18 cellular contexts compared by ENCODE assay signal in genomic region chr3:32540899-32541298, GRCh38. TPM values are rescaled to one million over a fixed set of nuclear protein-coding genes. Genes with fewer than 3 reads are reported as not detected.
DNase-seq lines count a peak whose midpoint lies in the region; ATAC-seq, FAIRE-seq and TF ChIP-seq lines count a peak whose summit lies in the region.
"Had no signal": no experiment of that assay in that cellular context is flagged by ENCODE, and none has a peak within 500 bp of the region (broad histone marks: within the 10 kb centered on the region; RNA-seq: fewer than 3 reads in every experiment).

No MANE protein-coding gene starts in this region.

- TF ChIP-seq RAD21 in K562 (CRISPR knock-in tag; conservative IDR thresholded peaks at IDR 0.05 in 1 of 2, IDR thresholded peaks at IDR 0.05 in 1 of 2): no peak

- H3K27me3 Mint-ChIP-seq in GM23338 (ENCODE audit: insufficient read depth, low read depth, poor library complexity): no peaks in the 10 kb centered on the region
- H3K27me3 Mint-ChIP-seq in naive thymus-derived CD8-positive, alpha-beta T cell: no peaks in the 10 kb centered on the region
- H3K27me3 Mint-ChIP-seq: CD4-positive, alpha-beta T cell had no signal

- BruUV-seq in K562 (replicated peaks; lab: Mats Ljungman, UMichigan): no TSS peak

- H3K9me3 Mint-ChIP-seq in GM23338: no peaks in the 10 kb centered on the region
- no peaks in the 10 kb centered on the region for H3K9me3 Mint-ChIP-seq in naive thymus-derived CD8-positive, alpha-beta T cell
- H3K9me3 Mint-ChIP-seq: CD4-positive, alpha-beta T cell had no signal

- H2AFZ ChIP-seq in GM23338: no peak overlapping the region
- no peak overlapping the region for H2AFZ ChIP-seq in K562 (ENCODE audit: low read depth, low read length)

- H3K4me3 Mint-ChIP-seq in GM23338: no peak overlapping the region
- H3K4me3 Mint-ChIP-seq in naive thymus-derived CD8-positive, alpha-beta T cell: no peak overlapping the region
- H3K4me3 Mint-ChIP-seq: CD4-positive, alpha-beta T cell had no signal

- 69% methylated on average over 4 of the region's 4 CpGs for WGBS in K562 (ENCODE audit: insufficient coverage, low coverage, missing lambda C conversion rate)

- H3K9me3 ChIP-seq in K562 (replicated peaks; ENCODE audit: control insufficient read depth, insufficient read depth, low read depth, low read length): no peaks in the 10 kb centered on the region
- H3K9me3 ChIP-seq: Caco-2, HAP-1 had no signal

- no peak overlapping the region for H3K9ac ChIP-seq in K562 (ENCODE audit: insufficient read depth in 1 of 2, low read depth in 2 of 2, low read length in 2 of 2)

- H3K27me3 ChIP-seq in GM23338 (ENCODE audit: insufficient read depth) (no peaks in the 10 kb centered on the region), K562 (ENCODE audit: control insufficient read depth in 2 of 2, insufficient read depth in 2 of 2, low read length in 2 of 2) (no peaks in the 10 kb centered on the region)

- no peaks in the 10 kb centered on the region for H3K9me2 ChIP-seq in GM23338 (ENCODE audit: insufficient read depth)

- TF ChIP-seq POLR2A in K562 (conservative IDR thresholded peaks at IDR 0.05): no peak

- intact Hi-C loops in K562 (cut with micrococcal nuclease): no loop called here

- no peak overlapping the region for H3K4me2 ChIP-seq in GM23338
- no peak overlapping the region for H3K4me2 ChIP-seq in K562 (ENCODE audit: insufficient read depth, low read length)

- H3K27ac Mint-ChIP-seq in GM23338: no peak overlapping the region
- peak overlapping the region in 1 of 10 donors; percentile 58 for H3K27ac Mint-ChIP-seq in naive thymus-derived CD8-positive, alpha-beta T cell
- H3K27ac Mint-ChIP-seq: CD4-positive, alpha-beta T cell had no signal

- peaks cover 25% of the 10 kb centered on the region for H3K36me3 Mint-ChIP-seq in GM23338 (ENCODE audit: low read depth)
- peaks cover 0 to 58% (median 13%) of the 10 kb centered on the region in 3 donors for H3K36me3 Mint-ChIP-seq in naive thymus-derived CD8-positive, alpha-beta T cell

- no peaks in the 10 kb centered on the region for H3K4me1 Mint-ChIP-seq in GM23338
- peaks cover 2 to 11% (median 7%) of the 10 kb centered on the region in 4 donors for H3K4me1 Mint-ChIP-seq in naive thymus-derived CD8-positive, alpha-beta T cell

- TF ChIP-seq CTCF in GM23338 (conservative IDR thresholded peaks at IDR 0.05; ENCODE audit: low read depth in 2 of 2): no peak
- TF ChIP-seq CTCF in K562 (IDR thresholded peaks at IDR 0.05 in 2 of 3, conservative IDR thresholded peaks at IDR 0.05 in 1 of 3; ENCODE audit: insufficient read depth in 2 of 3, low read depth in 1 of 3, low read length in 3 of 3): no peak

- CTCF ChIA-PET in K562 (lab: Yijun Ruan, JAX; ENCODE audit: low intra/inter-chr PET ratio): interaction anchor here (0.7 kb wide), 1 partner anchor 135 kb away, joined by 5 read pairs; no protein-coding TSS in a partner anchor

- H3K27ac ChIP-seq in GM23338 (ENCODE audit: low read depth): peak overlapping the region; percentile 22; the same call in 1 of the 2 replicates
- H3K27ac ChIP-seq in K562 (ENCODE audit: extremely low read depth, low read depth, low read length): no peak overlapping the region
- H3K27ac ChIP-seq: C4-2B had no signal

- H3K79me2 ChIP-seq in GM23338 (replicated peaks; ENCODE audit: insufficient read depth): peaks cover 19% of the 10 kb centered on the region
- peaks cover 10% of the 10 kb centered on the region; the same call in 2 of the 3 replicates for H3K79me2 ChIP-seq in K562 (ENCODE audit: control insufficient read depth, insufficient read depth, low read length)

- POLR2A ChIA-PET in K562 (lab: Yijun Ruan, JAX): no interaction called here
- POLR2A ChIA-PET in naive thymus-derived CD8-positive, alpha-beta T cell (lab: Charles Lee): no interaction called here

- peaks cover 8% of the 10 kb centered on the region; the same call in 1 of the 2 replicates for H3K36me3 ChIP-seq in GM23338 (ENCODE audit: insufficient read depth)
- peaks cover 58% of the 10 kb centered on the region for H3K36me3 ChIP-seq in K562 (ENCODE audit: control insufficient read depth, insufficient read depth, low read length)

- in situ Hi-C loops in K562 (cut with MboI): no loop called here

- ATAC-seq in GM23338: no peak
- no peak for ATAC-seq in K562
- no peak for ATAC-seq in naive thymus-derived CD8-positive, alpha-beta T cell

- H3F3A ChIP-seq in GM23338 (replicated peaks; ENCODE audit: low read depth): no peaks in the 10 kb centered on the region

- no peaks in the 10 kb centered on the region for H3K9me1 ChIP-seq in K562 (ENCODE audit: control insufficient read depth, insufficient read depth, low read length)

- TF ChIP-seq EP300 in K562 (IDR thresholded peaks at IDR 0.05; ENCODE audit: low read length): no peak

- no peak overlapping the region for H3K4me3 ChIP-seq in GM23338
- H3K4me3 ChIP-seq in K562: no peak overlapping the region
- H3K4me3 ChIP-seq: HAP-1 had no signal

- FAIRE-seq in HTR-8/SVneo (lab: Jason Lieb, UNC): peak; percentile 83
- peak; percentile 23 for FAIRE-seq in K562 (lab: Jason Lieb, UNC)
- FAIRE-seq: D721Med, H1 had no signal

- H4K20me1 ChIP-seq in GM23338 (replicated peaks; ENCODE audit: insufficient read depth) (no peaks in the 10 kb centered on the region; the same call in 1 of the 2 replicates), K562 (replicated peaks; ENCODE audit: control insufficient read depth, insufficient read depth, low read length) (no peaks in the 10 kb centered on the region)

- DNase-seq in GM23338 (ENCODE audit: low spot score): no peak
- no peak for DNase-seq in HTR-8/SVneo (ENCODE audit: insufficient read length, low spot score)
- no peak for DNase-seq in K562 (ENCODE audit: extremely low read depth in 1 of 4, low spot score in 3 of 4)
- no peak for DNase-seq in naive thymus-derived CD8-positive, alpha-beta T cell
- DNase-seq in NCI-H187 (lab: John Stamatoyannopoulos, UW): no peak
- no peak for DNase-seq in DMS 273 (lab: John Stamatoyannopoulos, UW; ENCODE audit: unreplicated experiment)
- DNase-seq: AML-193; Caco-2; CD4-positive, alpha-beta T cell; DMS153; DMS79; GDM1; IMR-90; KBM-7 had no signal

- H3K4me1 ChIP-seq in GM23338 (ENCODE audit: insufficient read depth): no peaks in the 10 kb centered on the region
- H3K4me1 ChIP-seq in K562 (replicated peaks in 1 of 2; ENCODE audit: control insufficient read depth in 2 of 2, insufficient read depth in 2 of 2, low read length in 2 of 2): no peaks in the 10 kb centered on the region

TF ChIP-seq in GM23338, 12 proteins besides CTCF, POLR2A, EP300 and RAD21 (continues in another document):
- no peak for TF ChIP-seq EZH2phosphoT487 (IDR thresholded peaks at IDR 0.05; ENCODE audit: unreplicated experiment)

TF ChIP-seq in K562, 482 proteins besides CTCF, POLR2A, EP300 and RAD21 (continues in another document):
- TF ChIP-seq HSF4 (CRISPR knock-in tag; IDR thresholded peaks at IDR 0.05; ENCODE audit: borderline replicate concordance) (no peak), NFATC3 (IDR thresholded peaks at IDR 0.05) (no peak), GABPB1 (CRISPR knock-in tag; IDR thresholded peaks at IDR 0.05) (no peak)

RNA-seq across cellular contexts. Expression of gene DYNC1LI1, which starts 29.8 kb away (rescaled TPM):
- total RNA-seq in GM23338 (2014; rRNA removed; shearing (Covaris generic)): 45.1 and 52.9 TPM in 2 replicates
- 41.7 and 48.0 TPM in 2 replicates for polyA plus RNA-seq in GM23338 (2016; fragmentation: Nextera tagmentation; extraction: Ambion mirVana)
- 31.8 and 78.8 TPM in 2 replicates for total RNA-seq in K562 (2011; cell fraction: chromatin; rRNA removed; ENCODE audit: low replicate concordance)
- 39.7 and 41.7 TPM in 2 replicates for total RNA-seq in K562 (2011; cell fraction: nucleolus; rRNA removed)
- total RNA-seq in K562 (2011; cell fraction: nucleoplasm; rRNA removed): 50.8 and 61.4 TPM in 2 replicates
- 61.3 and 61.6 TPM in 2 replicates for total RNA-seq in K562 (2014; rRNA removed)
- 78.1 and 101 TPM in 2 replicates for total RNA-seq in K562 (2014; rRNA removed; fragmentation: Illumina TruSeq; extraction: Trizol)
- total RNA-seq in K562 (2015; rRNA removed; fragmentation: Illumina TruSeq; extraction: Trizol): 66.8 and 70.2 TPM in 2 replicates
- total RNA-seq in K562 (2021): 61.8 and 63.0 TPM in 2 replicates
- polyA plus RNA-seq in K562 (2011; rRNA removed): 42.5 and 85.4 TPM in 2 replicates
- 18.3 and 20.7 TPM in 2 replicates for polyA plus RNA-seq in K562 (2011; cell fraction: cytosol; rRNA removed)
- polyA plus RNA-seq in K562 (2011; cell fraction: nucleus; rRNA removed): 15.0 and 15.5 TPM in 2 replicates
- 40.5 and 70.9 TPM in 2 replicates for polyA plus RNA-seq in K562 (2012)
- polyA plus RNA-seq in K562 (2014; fragmentation: Illumina TruSeq; extraction: Trizol): 60.7 and 66.9 TPM in 2 replicates
- 10 to 100 TPM; 21.0 to 26.0 TPM for polyA plus RNA-seq in K562 (2014; fragmentation: Nextera tagmentation; extraction: Ambion mirVana)
- polyA plus RNA-seq in K562 (2014; rRNA removed): 54.8 and 59.5 TPM in 2 replicates
- polyA minus RNA-seq in K562 (2011; rRNA and poly(A)+ RNA removed): 61.2 and 78.5 TPM in 2 replicates
- polyA minus RNA-seq in K562 (2011; cell fraction: cytosol; rRNA and poly(A)+ RNA removed): 19.2 and 34.3 TPM in 2 replicates
- polyA minus RNA-seq in K562 (2011; cell fraction: nucleus; rRNA and poly(A)+ RNA removed): 39.3 and 54.0 TPM in 2 replicates
- 10 to 100 TPM; 32.4 to 34.0 TPM for total RNA-seq in naive thymus-derived CD8-positive, alpha-beta T cell
- polyA plus RNA-seq in naive thymus-derived CD8-positive, alpha-beta T cell: 10 to 100 TPM; 14.7 to 22.7 (median 19.3) TPM

RNA-seq across cellular contexts. Expression of gene CMTM6, which starts 38.2 kb away (rescaled TPM):
- total RNA-seq in GM23338 (2014; rRNA removed; shearing (Covaris generic)): 78.0 and 123 TPM in 2 replicates
- polyA plus RNA-seq in GM23338 (2016; fragmentation: Nextera tagmentation; extraction: Ambion mirVana) (34.9 and 42.3 TPM in 2 replicates), K562 (2011; rRNA removed) (19.0 and 27.8 TPM in 2 replicates), K562 (2014; fragmentation: Illumina TruSeq; extraction: Trizol) (18.9 and 21.3 TPM in 2 replicates), K562 (2014; fragmentation: Nextera tagmentation; extraction: Ambion mirVana) (1 to 10 TPM; 8.9 to 9.2 TPM), K562 (2014; rRNA removed) (19.5 and 21.8 TPM in 2 replicates)
- total RNA-seq in K562 (2011; cell fraction: chromatin; rRNA removed; ENCODE audit: low replicate concordance): 12.5 and 35.1 TPM in 2 replicates
- total RNA-seq in K562 (2011; cell fraction: nucleolus; rRNA removed): 11.8 and 13.0 TPM in 2 replicates
- total RNA-seq in K562 (2011; cell fraction: nucleoplasm; rRNA removed): 29.2 and 59.8 TPM in 2 replicates
- total RNA-seq in K562 (2014; rRNA removed) (13.1 and 14.9 TPM in 2 replicates), K562 (2014; rRNA removed; fragmentation: Illumina TruSeq; extraction: Trizol) (30.2 and 36.6 TPM in 2 replicates), K562 (2015; rRNA removed; fragmentation: Illumina TruSeq; extraction: Trizol) (35.5 and 39.7 TPM in 2 replicates), K562 (2021) (19.5 TPM in 2 replicates)
- 5.3 and 11.6 TPM in 2 replicates for polyA plus RNA-seq in K562 (2011; cell fraction: cytosol; rRNA removed)
- 5.5 and 9.9 TPM in 2 replicates for polyA plus RNA-seq in K562 (2011; cell fraction: nucleus; rRNA removed)
- polyA plus RNA-seq in K562 (2012): 18.1 and 19.3 TPM in 2 replicates
- 20.5 and 22.6 TPM in 2 replicates for polyA minus RNA-seq in K562 (2011; rRNA and poly(A)+ RNA removed)
- 5.8 and 9.8 TPM in 2 replicates for polyA minus RNA-seq in K562 (2011; cell fraction: cytosol; rRNA and poly(A)+ RNA removed)
- polyA minus RNA-seq in K562 (2011; cell fraction: nucleus; rRNA and poly(A)+ RNA removed): 4.2 and 7.9 TPM in 2 replicates
- total RNA-seq in naive thymus-derived CD8-positive, alpha-beta T cell: 10 to 100 TPM; 26.2 to 29.7 TPM
- polyA plus RNA-seq in naive thymus-derived CD8-positive, alpha-beta T cell: 10 to 100 TPM; 36.2 to 61.4 (median 40.0) TPM
